9 cellular contexts compared by ENCODE assay signal in genomic region chr3:184582998-184583344, GRCh38. TPM values are rescaled to one million over a fixed set of nuclear protein-coding genes. Genes with fewer than 3 reads are reported as not detected.
DNase-seq lines count a peak whose midpoint lies in the region; ATAC-seq and TF ChIP-seq lines count a peak whose summit lies in the region.
"Had no signal": no experiment of that assay in that cellular context is flagged by ENCODE, and none has a peak within 500 bp of the region (broad histone marks: within the 10 kb centered on the region; RNA-seq: fewer than 3 reads in every experiment).

No MANE protein-coding gene starts in this region.

- intact Hi-C loops in lower leg skin (cut with DNase I; ENCODE audit: low total_unique reads), result no loop called here

- H3K9me3 Mint-ChIP-seq in stimulated activated memory B cell treated with anti-CD40 and anti-IgM and Interleukin-4, amounts not matched to agents 10 μg/mL and 1 μg/mL and 100 μg/mL, for 72 hours, result no peaks in the 10 kb centered on the region

- 7% methylated on average over 13 of the region's 13 CpGs for WGBS in HUES64
- WGBS in lower leg skin, 2 donors, result 26 to 33% methylated on average over 13 of the region's 13 CpGs

- H3K9me3 ChIP-seq in HUES64 (ENCODE audit: insufficient read depth, low read depth, low read length), result no peaks in the 10 kb centered on the region

- peak overlapping the region; percentile 27 for H3K4me3 Mint-ChIP-seq in stimulated activated memory B cell treated with anti-CD40 and anti-IgM and Interleukin-4, amounts not matched to agents 10 μg/mL and 1 μg/mL and 100 μg/mL, for 72 hours

- peaks cover 58% of the 10 kb centered on the region for H3K27me3 Mint-ChIP-seq in stimulated activated memory B cell treated with anti-CD40 and anti-IgM and Interleukin-4, amounts not matched to agents 10 μg/mL and 1 μg/mL and 100 μg/mL, for 72 hours

- ATAC-seq in stimulated activated memory B cell treated with anti-CD40 and anti-IgM and Interleukin-4, amounts not matched to agents 10 μg/mL and 1 μg/mL and 100 μg/mL, for 72 hours, result no peak
- no peak for ATAC-seq in HG02571 (IDR thresholded peaks at IDR 0.05; ENCODE audit: unreplicated experiment)

- H3K27me3 ChIP-seq in HUES64 (ENCODE audit: insufficient read depth, low read length), result peaks cover 66% of the 10 kb centered on the region

- no peak for TF ChIP-seq CTCF in coronary artery (IDR thresholded peaks at IDR 0.05)
- no peak for TF ChIP-seq CTCF in lower leg skin (IDR thresholded peaks at IDR 0.05)

- H3K4me1 ChIP-seq in HUES64 (ENCODE audit: insufficient read depth, low read length), result peaks cover 22% of the 10 kb centered on the region

- no peaks in the 10 kb centered on the region for H3K36me3 Mint-ChIP-seq in stimulated activated memory B cell treated with anti-CD40 and anti-IgM and Interleukin-4, amounts not matched to agents 10 μg/mL and 1 μg/mL and 100 μg/mL, for 72 hours

- no peak overlapping the region for H3K27ac Mint-ChIP-seq in stimulated activated memory B cell treated with anti-CD40 and anti-IgM and Interleukin-4, amounts not matched to agents 10 μg/mL and 1 μg/mL and 100 μg/mL, for 72 hours

- H3K9ac ChIP-seq in HUES64 (ENCODE audit: low read depth, low read length), result peak overlapping the region; percentile 22; the same call in 1 of the 2 replicates

- no peaks in the 10 kb centered on the region for H3K36me3 ChIP-seq in HUES64 (ENCODE audit: insufficient read depth, low read length)

- no peak for TF ChIP-seq POLR2A in lower leg skin (IDR thresholded peaks at IDR 0.05)

- H3K4me3 ChIP-seq in HUES64 (ENCODE audit: low read length) (peak overlapping the region; percentile 55), coronary artery (peak overlapping the region; percentile 76), lower leg skin (ENCODE audit: low read depth, poor library complexity, severe bottlenecking) (peak overlapping the region; percentile 23)

- H3K4me1 Mint-ChIP-seq in stimulated activated memory B cell treated with anti-CD40 and anti-IgM and Interleukin-4, amounts not matched to agents 10 μg/mL and 1 μg/mL and 100 μg/mL, for 72 hours, result peaks cover 15% of the 10 kb centered on the region

- DNase-seq in coronary artery (ENCODE audit: low spot score), result no peak
- no peak for DNase-seq in lower leg skin (ENCODE audit: low spot score in 2 of 2)
- DNase-seq in stimulated activated naive CD4-positive, alpha-beta T cell treated with Interleukin-2 at 50 U/mL for 16 hours (lab: John Stamatoyannopoulos, UW), result no peak
- DNase-seq in NCI-H2081 treated with DMSO at 0.1 percent for 48 hours (lab: John Stamatoyannopoulos, UW), result no peak
- DNase-seq in NCI-H1694 treated with DMSO at 0.1 percent for 48 hours (lab: John Stamatoyannopoulos, UW), result no peak
- DNase-seq: NCI-H2171 had no signal

- no peak overlapping the region for H3K27ac ChIP-seq in HUES64 (ENCODE audit: low read depth, low read length)
- H3K27ac ChIP-seq in coronary artery, result peak overlapping the region; percentile 65 to 87

RNA-seq across cellular contexts. Expression of gene EPHB3, which starts 21.4 kb away (rescaled TPM):
- 6.9 TPM for polyA plus RNA-seq in HUES64 (2013, experiment 1 of 2)
- polyA plus RNA-seq in HUES64 (2013, experiment 2 of 2), result 7.9 TPM
- total RNA-seq in lower leg skin, result 100 to 1,000 TPM in 3 of 4 donors, 10 to 100 TPM in 1; 99.4 to 120 (median 109) TPM

Comparison
In these comparisons a context has a peak if more than half of its experiments do, and no peak if none do; other contexts are left out.
1. H3K4me3 ChIP-seq: peak in every context shown above with its lines; median percentile 76 in coronary artery; 55 in HUES64; 23 in lower leg skin.